In the genomic region with DNA sequence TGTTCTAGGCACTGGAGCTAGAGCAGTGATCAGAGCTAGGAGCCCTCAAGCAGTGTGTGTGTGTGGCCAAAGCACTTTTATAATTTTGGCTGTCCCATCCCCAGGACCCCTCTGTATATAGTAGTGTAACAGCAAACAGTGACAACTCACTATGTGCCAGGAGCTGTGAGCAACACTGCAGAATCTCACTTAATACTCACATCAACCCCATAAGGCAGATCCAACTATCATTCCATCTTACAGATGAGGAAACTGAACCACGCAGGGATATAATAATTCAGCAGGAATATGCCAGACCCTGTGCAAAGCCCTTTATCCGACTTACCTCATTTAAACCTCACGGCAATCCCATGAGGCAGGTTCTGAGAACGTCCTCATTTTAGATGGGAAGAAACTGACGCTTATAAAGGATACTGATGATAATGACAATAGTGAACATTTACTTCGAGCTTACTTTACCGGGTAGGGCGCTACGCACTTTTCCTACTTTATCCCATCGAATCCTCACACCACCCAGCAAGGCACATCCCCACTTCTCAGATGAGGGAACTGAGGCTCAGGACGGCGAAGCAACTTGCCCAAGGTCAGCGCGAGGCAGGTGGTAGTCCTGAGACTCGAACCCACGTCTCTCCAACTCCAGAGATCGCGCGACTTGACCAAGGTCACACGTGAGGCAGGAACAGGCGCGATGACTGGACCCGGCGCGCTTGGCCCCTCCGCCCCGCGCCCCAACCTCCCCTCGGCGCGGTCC, we compare ENCODE assay signal across 8 cellular contexts. TPM values are rescaled to one million over a fixed set of nuclear protein-coding genes. Genes with fewer than 3 reads are reported as not detected.
DNase-seq lines count a peak whose midpoint lies in the region; ATAC-seq and TF ChIP-seq lines count a peak whose summit lies in the region.

No MANE protein-coding gene starts in this region.

- H3K27me3 ChIP-seq in thymus (ENCODE audit: control insufficient read depth, insufficient read depth), result no peaks in the 10 kb centered on the region

- no peak for TF ChIP-seq CTCF in HFF-Myc (IDR thresholded peaks at IDR 0.05; ENCODE audit: low read depth, low read length, missing control alignments)
- no peak for TF ChIP-seq CTCF in cardiac fibroblast (IDR thresholded peaks at IDR 0.05; ENCODE audit: low read depth, low read length)

- 28% methylated on average over 31 of the region's 31 CpGs for WGBS in thymus

- H3K9me3 ChIP-seq in thymus (ENCODE audit: control insufficient read depth), result no peaks in the 10 kb centered on the region

- H3K4me3 ChIP-seq in HFF-Myc (replicated peaks; ENCODE audit: low read depth, low read length), result peak overlapping the region; percentile 89
- peak overlapping the region; percentile 82 to 96 for H3K4me3 ChIP-seq in cardiac fibroblast (replicated peaks in 1 of 2; ENCODE audit: low read depth in 2 of 2, low read length in 2 of 2)
- peak overlapping the region; percentile 94 for H3K4me3 ChIP-seq in thymus (ENCODE audit: low read length)

- no peaks in the 10 kb centered on the region for H3K36me3 ChIP-seq in thymus (ENCODE audit: control insufficient read depth, insufficient read depth)

- H3K27ac ChIP-seq in thymus (ENCODE audit: low read depth), result peak overlapping the region; percentile 60

- peaks cover 29% of the 10 kb centered on the region for H3K4me1 ChIP-seq in thymus (ENCODE audit: control insufficient read depth, insufficient read depth, low read length)

- peak; percentile 28 for DNase-seq in DMS114 treated with DMSO at 0.1 percent for 48 hours (lab: John Stamatoyannopoulos, UW; ENCODE audit: unreplicated experiment)
- no peak for DNase-seq in HFF-Myc (ENCODE audit: extremely low read depth, low read depth)
- peak; percentile 73 for DNase-seq in OCI-M1 (lab: John Stamatoyannopoulos, UW)
- DNase-seq in cardiac fibroblast (ENCODE audit: low read depth in 2 of 2), result peak; percentile 45 to 55
- DNase-seq in lung microvascular endothelial cell (ENCODE audit: low read depth in 2 of 2), result peak; percentile 63 to 70
- no peak for DNase-seq in effector CD8-positive, alpha-beta T cell (lab: John Stamatoyannopoulos, UW)

- ATAC-seq in HG02885 (IDR thresholded peaks at IDR 0.05; ENCODE audit: poor library complexity, unreplicated experiment), result no peak

RNA-seq across cellular contexts. Expression of a gene that starts 0.7 kb away (rescaled TPM):
- 30.9 and 41.3 TPM in 2 replicates for total RNA-seq in lung microvascular endothelial cell
- 37.5 TPM for polyA plus RNA-seq in thymus

Comparison
In these comparisons a context has a peak if more than half of its experiments do, and no peak if none do; other contexts are left out.
1. DNase-seq: peak in DMS114 treated with DMSO at 0.1 percent for 48 hours (single experiment), OCI-M1 (single experiment), cardiac fibroblast (2 of 2) and lung microvascular endothelial cell (2 of 2); none in HFF-Myc (single experiment) and effector CD8-positive, alpha-beta T cell (single experiment).
2. Peak in every context shown above with its lines, with median percentiles within 50 percentile points of each other: H3K4me3 ChIP-seq.